In genomic region chr4:673349-674091, GRCh38 we compare ENCODE assay signal across 8 cellular contexts. TPM values are rescaled to one million over a fixed set of nuclear protein-coding genes. Genes with fewer than 3 reads are reported as not detected.
DNase-seq lines count a peak whose midpoint lies in the region; ATAC-seq lines count a peak whose summit lies in the region.

No MANE protein-coding gene starts in this region.

- ATAC-seq in HG03108 (IDR thresholded peaks at IDR 0.05; ENCODE audit: unreplicated experiment) = no peak
- no peak for ATAC-seq in GM21447 (IDR thresholded peaks at IDR 0.05; ENCODE audit: unreplicated experiment)

- DNase-seq in GM03348 (ENCODE audit: low spot score) (peak; percentile 75), OCI-M1 (lab: John Stamatoyannopoulos, UW) (peak; percentile 33), GDM1 (lab: John Stamatoyannopoulos, UW) (no peak)
- DNase-seq in stimulated activated CD8-positive, alpha-beta memory T cell treated with anti-CD3 and anti-CD28 coated beads, Interleukin-4, amount 100 ng/mL, for 48 hours = no peak

- WGBS in ectodermal cell, 2 experiments = 8 to 9% methylated on average over 55 of the region's 55 CpGs

- H3K27ac ChIP-seq in ectodermal cell (ENCODE audit: insufficient read depth, low read depth, low read length, poor library complexity, severe bottlenecking) (no peak overlapping the region), mucosa of rectum (ENCODE audit: low read depth in 2 of 2, low read length in 2 of 2) (peak overlapping the region; percentile 79 to 94)

- H3K4me1 ChIP-seq in ectodermal cell (ENCODE audit: control insufficient read depth, insufficient read depth, low read length) (peaks cover 10% of the 10 kb centered on the region), mucosa of rectum (ENCODE audit: control insufficient read depth in 2 of 2, insufficient read depth in 2 of 2, low read length in 2 of 2) (peaks cover 27 to 33% of the 10 kb centered on the region in 2 donors)

- no peaks in the 10 kb centered on the region for H3K27me3 ChIP-seq in ectodermal cell (ENCODE audit: control insufficient read depth, insufficient read depth, low read length, poor library complexity, severe bottlenecking)
- no peaks in the 10 kb centered on the region for H3K27me3 ChIP-seq in mucosa of rectum (ENCODE audit: control insufficient read depth in 2 of 2, insufficient read depth in 2 of 2, low read length in 2 of 2)

- H3K9me3 ChIP-seq in ectodermal cell (ENCODE audit: control insufficient read depth, low read length) (no peaks in the 10 kb centered on the region), mucosa of rectum (ENCODE audit: control insufficient read depth in 2 of 2, low read length in 2 of 2) (no peaks in the 10 kb centered on the region)

- peak overlapping the region; percentile 94 for H3K4me3 ChIP-seq in ectodermal cell (ENCODE audit: insufficient read depth, low read depth, low read length)
- peak overlapping the region; percentile 78 to 81 for H3K4me3 ChIP-seq in mucosa of rectum (ENCODE audit: low read length in 2 of 2)

- H3K36me3 ChIP-seq in ectodermal cell (ENCODE audit: control insufficient read depth, insufficient read depth, low read length) (peaks cover 13% of the 10 kb centered on the region), mucosa of rectum (ENCODE audit: control insufficient read depth in 2 of 2, insufficient read depth in 2 of 2, low read length in 2 of 2) (peaks cover 16 to 18% of the 10 kb centered on the region in 2 donors)

- peak overlapping the region; percentile 70 to 77 for H3K9ac ChIP-seq in mucosa of rectum (ENCODE audit: low read depth in 1 of 2, low read length in 2 of 2)

RNA-seq across cellular contexts. Expression of gene ATP5ME, which starts 0.6 kb away (rescaled TPM):
- polyA plus RNA-seq in ectodermal cell (2013, experiment 1 of 4) = 257 TPM
- polyA plus RNA-seq in ectodermal cell (2013, experiment 2 of 4) = 250 TPM
- 323 TPM for polyA plus RNA-seq in ectodermal cell (2013, experiment 3 of 4)
- 344 TPM for polyA plus RNA-seq in ectodermal cell (2013, experiment 4 of 4)

RNA-seq across cellular contexts. Expression of gene MYL5, which starts 0.8 kb away (rescaled TPM):
- polyA plus RNA-seq in ectodermal cell (2013, experiment 1 of 4) = 9.9 TPM
- polyA plus RNA-seq in ectodermal cell (2013, experiment 2 of 4) = 11.7 TPM
- polyA plus RNA-seq in ectodermal cell (2013, experiment 3 of 4) = 7.2 TPM
- polyA plus RNA-seq in ectodermal cell (2013, experiment 4 of 4) = 9.0 TPM

RNA-seq across cellular contexts. Expression of gene SLC49A3, which starts 15.4 kb away (rescaled TPM):
- polyA plus RNA-seq in ectodermal cell (2013, experiment 1 of 4) = 1.7 TPM
- 1.3 TPM for polyA plus RNA-seq in ectodermal cell (2013, experiment 2 of 4)
- 0.69 TPM for polyA plus RNA-seq in ectodermal cell (2013, experiment 3 of 4)
- 1.5 TPM for polyA plus RNA-seq in ectodermal cell (2013, experiment 4 of 4)

RNA-seq across cellular contexts. Expression of gene PCGF3, which starts 32.1 kb away (rescaled TPM):
- polyA plus RNA-seq in ectodermal cell (2013, experiment 1 of 4) = 70.9 TPM
- polyA plus RNA-seq in ectodermal cell (2013, experiment 2 of 4) = 61.3 TPM
- polyA plus RNA-seq in ectodermal cell (2013, experiment 3 of 4) = 50.2 TPM
- polyA plus RNA-seq in ectodermal cell (2013, experiment 4 of 4) = 56.1 TPM

RNA-seq across cellular contexts. Expression of gene PDE6B, which starts 48.1 kb away (rescaled TPM):
- polyA plus RNA-seq in ectodermal cell (2013, experiment 1 of 4) = 15.3 TPM
- 15.1 TPM for polyA plus RNA-seq in ectodermal cell (2013, experiment 2 of 4)
- 6.6 TPM for polyA plus RNA-seq in ectodermal cell (2013, experiment 3 of 4)
- 11.3 TPM for polyA plus RNA-seq in ectodermal cell (2013, experiment 4 of 4)

Comparison
In these comparisons a context has a peak if more than half of its experiments do, and no peak if none do; other contexts are left out.
1. DNase-seq: peak in GM03348 (single experiment) and OCI-M1 (single experiment); none in stimulated activated CD8-positive, alpha-beta memory T cell treated with anti-CD3 and anti-CD28 coated beads, Interleukin-4, amount 100 ng/mL, for 48 hours (single experiment) and GDM1 (single experiment).